Comparison of ENCODE assay signal across 26 cellular contexts in genomic region chr7:6613706-6614105, GRCh38. TPM values are rescaled to one million over a fixed set of nuclear protein-coding genes. Genes with fewer than 3 reads are reported as not detected.
DNase-seq lines count a peak whose midpoint lies in the region; ATAC-seq and TF ChIP-seq lines count a peak whose summit lies in the region.
"Had no signal": no experiment of that assay in that cellular context is flagged by ENCODE, and none has a peak within 500 bp of the region (broad histone marks: within the 10 kb centered on the region; RNA-seq: fewer than 3 reads in every experiment).

No MANE protein-coding gene starts in this region.

- TF ChIP-seq POLR2A in Peyer's patch (IDR thresholded peaks at IDR 0.05): no peak

- peaks cover 0 to 5% of the 10 kb centered on the region in 2 donors for H3K27me3 ChIP-seq in Peyer's patch
- H3K27me3 ChIP-seq: gastrocnemius medialis had no signal

- H3K27ac Mint-ChIP-seq in activated naive CD8-positive, alpha-beta T cell treated with anti-CD3 and anti-CD28 coated beads, Interleukin-2, amount 10 ng/mL, durations not matched to agents 7 days and 5 days: peak overlapping the region; percentile 60
- H3K27ac Mint-ChIP-seq in activated naive CD8-positive, alpha-beta T cell treated with anti-CD3 and anti-CD28 coated beads for 36 hours: no peak overlapping the region
- no peak overlapping the region for H3K27ac Mint-ChIP-seq in T-cell
- no peak overlapping the region for H3K27ac Mint-ChIP-seq in naive B cell
- H3K27ac Mint-ChIP-seq: activated B cell treated with CpG ODN at 0.5 μM for 24 hours; activated T-helper 2 cell treated with anti-CD3 and anti-CD28 coated beads, Interferon-gamma antibody, Interleukin-2, Interleukin-4, amounts not matched to agents 10 μg/mL and 5 μg/mL and 100 μg/mL, durations not matched to agents 14 hours and 24 hours and 36 hours had no signal

- peaks cover 0 to 7% (median 0%) of the 10 kb centered on the region in 3 donors for H3K36me3 ChIP-seq in Peyer's patch
- H3K36me3 ChIP-seq: BE2C, transverse colon had no signal

- CTCF ChIA-PET in T-cell (lab: Charles Lee): no interaction called here

- H3K9me3 Mint-ChIP-seq in activated naive CD8-positive, alpha-beta T cell treated with anti-CD3 and anti-CD28 coated beads, Interleukin-2, amount 10 ng/mL, durations not matched to agents 7 days and 5 days: no peaks in the 10 kb centered on the region
- H3K9me3 Mint-ChIP-seq in activated naive CD8-positive, alpha-beta T cell treated with anti-CD3 and anti-CD28 coated beads for 36 hours: no peaks in the 10 kb centered on the region
- no peaks in the 10 kb centered on the region for H3K9me3 Mint-ChIP-seq in T-cell
- H3K9me3 Mint-ChIP-seq in naive B cell: no peaks in the 10 kb centered on the region
- H3K9me3 Mint-ChIP-seq: activated B cell treated with CpG ODN at 0.5 μM for 24 hours; activated T-helper 2 cell treated with anti-CD3 and anti-CD28 coated beads, Interferon-gamma antibody, Interleukin-2, Interleukin-4, amounts not matched to agents 10 μg/mL and 5 μg/mL and 100 μg/mL, durations not matched to agents 14 hours and 24 hours and 36 hours; IgD-negative memory B cell; stimulated activated naive CD8-positive, alpha-beta T cell treated with anti-CD3 and anti-CD28 coated beads, Interleukin-15, amount 100 ng/mL, for 72 hours had no signal

- TF ChIP-seq CTCF in Peyer's patch (IDR thresholded peaks at IDR 0.05): no peak

- DNase-seq in activated naive CD8-positive, alpha-beta T cell treated with anti-CD3 and anti-CD28 coated beads, Interleukin-2, amount 10 ng/mL, durations not matched to agents 7 days and 5 days: no peak
- DNase-seq in activated naive CD8-positive, alpha-beta T cell treated with anti-CD3 and anti-CD28 coated beads for 36 hours: no peak
- no peak for DNase-seq in T-cell
- DNase-seq in naive B cell: no peak
- no peak for DNase-seq in foreskin melanocyte
- no peak for DNase-seq in Peyer's patch
- DNase-seq: activated B cell treated with CpG ODN at 0.5 μM for 24 hours; activated CD4-positive, alpha-beta T cell treated with anti-CD3 and anti-CD28 coated beads, Interleukin-2, amount 50 U/mL, for 4 hours; activated CD8-positive, alpha-beta memory T cell treated with anti-CD3 and anti-CD28 coated beads, Interleukin-2, amount 50 U/mL, for 4 hours; BE2C; effector memory CD4-positive, alpha-beta T cell; esophagus squamous epithelium; gastrocnemius medialis; hypothalamus; NCI-H1105; NCI-H2029 treated with DMSO at 0.1 percent for 48 hours; NCI-H345; stimulated activated CD4-positive, alpha-beta T cell treated with anti-CD3 and anti-CD28 coated beads, Interleukin-15, amount 100 ng/mL, for 24 hours; stimulated activated naive CD8-positive, alpha-beta T cell treated with anti-CD3 and anti-CD28 coated beads, Interleukin-15, amount 100 ng/mL, for 72 hours; T1000; transverse colon had no signal

- H3K27ac ChIP-seq in Peyer's patch: no peak overlapping the region
- H3K27ac ChIP-seq: esophagus squamous epithelium, gastrocnemius medialis, transverse colon had no signal

- no peaks in the 10 kb centered on the region for H3K9me3 ChIP-seq in Peyer's patch
- H3K9me3 ChIP-seq: BE2C, esophagus squamous epithelium, gastrocnemius medialis, transverse colon had no signal

- POLR2A ChIA-PET in activated naive CD8-positive, alpha-beta T cell treated with anti-CD3 and anti-CD28 coated beads, Interleukin-2, amount 10 ng/mL, durations not matched to agents 7 days and 5 days (lab: Charles Lee): no interaction called here
- POLR2A ChIA-PET in T-cell (lab: Charles Lee): no interaction called here

- H3K36me3 Mint-ChIP-seq in activated naive CD8-positive, alpha-beta T cell treated with anti-CD3 and anti-CD28 coated beads, Interleukin-2, amount 10 ng/mL, durations not matched to agents 7 days and 5 days: no peaks in the 10 kb centered on the region
- no peaks in the 10 kb centered on the region for H3K36me3 Mint-ChIP-seq in activated naive CD8-positive, alpha-beta T cell treated with anti-CD3 and anti-CD28 coated beads for 36 hours
- no peaks in the 10 kb centered on the region for H3K36me3 Mint-ChIP-seq in T-cell
- no peaks in the 10 kb centered on the region for H3K36me3 Mint-ChIP-seq in naive B cell

- peaks cover 0 to 13% (median 7%) of the 10 kb centered on the region in 4 donors for H3K4me1 ChIP-seq in Peyer's patch
- H3K4me1 ChIP-seq: BE2C had no signal

- no peak overlapping the region for H3K4me3 Mint-ChIP-seq in activated naive CD8-positive, alpha-beta T cell treated with anti-CD3 and anti-CD28 coated beads, Interleukin-2, amount 10 ng/mL, durations not matched to agents 7 days and 5 days
- H3K4me3 Mint-ChIP-seq in activated naive CD8-positive, alpha-beta T cell treated with anti-CD3 and anti-CD28 coated beads for 36 hours: no peak overlapping the region
- peak overlapping the region in 2 of 3 donors; percentile 49 to 86 for H3K4me3 Mint-ChIP-seq in T-cell
- H3K4me3 Mint-ChIP-seq in naive B cell: peak overlapping the region; percentile 1 to 91 (median 72)
- H3K4me3 Mint-ChIP-seq: stimulated activated naive CD8-positive, alpha-beta T cell treated with anti-CD3 and anti-CD28 coated beads, Interleukin-15, amount 100 ng/mL, for 72 hours had no signal

- peaks cover 7% of the 10 kb centered on the region for H3K4me1 Mint-ChIP-seq in activated naive CD8-positive, alpha-beta T cell treated with anti-CD3 and anti-CD28 coated beads, Interleukin-2, amount 10 ng/mL, durations not matched to agents 7 days and 5 days
- H3K4me1 Mint-ChIP-seq in activated naive CD8-positive, alpha-beta T cell treated with anti-CD3 and anti-CD28 coated beads for 36 hours: peaks cover 5% of the 10 kb centered on the region
- H3K4me1 Mint-ChIP-seq in T-cell (peaks cover 16 to 21% (median 16%) of the 10 kb centered on the region in 3 donors), naive B cell (peaks cover 12 to 29% (median 19%) of the 10 kb centered on the region in 3 donors)

- ATAC-seq in activated naive CD8-positive, alpha-beta T cell treated with anti-CD3 and anti-CD28 coated beads, Interleukin-2, amount 10 ng/mL, durations not matched to agents 7 days and 5 days (ENCODE audit: low read depth): no peak
- no peak for ATAC-seq in T-cell (replicated peaks in 1 of 4)
- ATAC-seq in naive B cell (ENCODE audit: low read depth in 2 of 2): no peak
- no peak for ATAC-seq in HG02981 (IDR thresholded peaks at IDR 0.05; ENCODE audit: unreplicated experiment)
- no peak for ATAC-seq in HG03460 (IDR thresholded peaks at IDR 0.05; ENCODE audit: unreplicated experiment)
- ATAC-seq: gastrocnemius medialis; Right ventricle myocardium inferior; stimulated activated naive CD8-positive, alpha-beta T cell treated with anti-CD3 and anti-CD28 coated beads, Interleukin-15, amount 100 ng/mL, for 72 hours had no signal

- H3K27me3 Mint-ChIP-seq in activated naive CD8-positive, alpha-beta T cell treated with anti-CD3 and anti-CD28 coated beads, Interleukin-2, amount 10 ng/mL, durations not matched to agents 7 days and 5 days: peaks cover 25% of the 10 kb centered on the region
- H3K27me3 Mint-ChIP-seq in activated naive CD8-positive, alpha-beta T cell treated with anti-CD3 and anti-CD28 coated beads for 36 hours: no peaks in the 10 kb centered on the region
- peaks cover 0 to 6% of the 10 kb centered on the region in 2 donors for H3K27me3 Mint-ChIP-seq in T-cell
- H3K27me3 Mint-ChIP-seq in naive B cell: no peaks in the 10 kb centered on the region
- H3K27me3 Mint-ChIP-seq: stimulated activated naive CD8-positive, alpha-beta T cell treated with anti-CD3 and anti-CD28 coated beads, Interleukin-15, amount 100 ng/mL, for 72 hours had no signal

- no peak overlapping the region for H3K4me3 ChIP-seq in Peyer's patch
- H3K4me3 ChIP-seq: esophagus squamous epithelium, gastrocnemius medialis, transverse colon had no signal

RNA-seq across cellular contexts. Expression of gene ZNF853, which starts 1.7 kb away (rescaled TPM):
- total RNA-seq in activated naive CD8-positive, alpha-beta T cell treated with anti-CD3 and anti-CD28 coated beads, Interleukin-2, amount 10 ng/mL, durations not matched to agents 7 days and 5 days: 1 to 10 TPM; 4.7 to 4.9 TPM
- total RNA-seq in activated naive CD8-positive, alpha-beta T cell treated with anti-CD3 and anti-CD28 coated beads for 36 hours: 1 to 10 TPM; 2.2 TPM
- total RNA-seq in T-cell (1 to 10 TPM; 3.6 to 7.6 (median 5.6) TPM), Peyer's patch (1 to 10 TPM; 1.1 to 8.3 (median 2.5) TPM)
- polyA plus RNA-seq in naive B cell (ENCODE audit: low read depth in 6 of 6): 1 to 10 TPM; 1.1 to 4.0 (median 1.7) TPM

RNA-seq across cellular contexts. Expression of gene ZNF316, which starts 23.4 kb away (rescaled TPM):
- 10 to 100 TPM; 42.6 to 43.7 TPM for total RNA-seq in activated naive CD8-positive, alpha-beta T cell treated with anti-CD3 and anti-CD28 coated beads, Interleukin-2, amount 10 ng/mL, durations not matched to agents 7 days and 5 days
- total RNA-seq in activated naive CD8-positive, alpha-beta T cell treated with anti-CD3 and anti-CD28 coated beads for 36 hours: 10 to 100 TPM; 17.2 to 19.0 TPM
- total RNA-seq in T-cell: 10 to 100 TPM; 51.4 to 69.9 (median 63.4) TPM
- 1 to 10 TPM in 5 of 6 donors, under 1 TPM in 1; 0.97 to 5.7 (median 1.8) TPM for polyA plus RNA-seq in naive B cell (ENCODE audit: low read depth in 6 of 6)
- 10 to 100 TPM; 21.7 to 51.2 (median 39.2) TPM for total RNA-seq in Peyer's patch

RNA-seq across cellular contexts. Expression of gene INTS15, which starts 23.9 kb away (rescaled TPM):
- total RNA-seq in activated naive CD8-positive, alpha-beta T cell treated with anti-CD3 and anti-CD28 coated beads, Interleukin-2, amount 10 ng/mL, durations not matched to agents 7 days and 5 days: 10 to 100 TPM; 42.8 to 47.3 TPM
- total RNA-seq in activated naive CD8-positive, alpha-beta T cell treated with anti-CD3 and anti-CD28 coated beads for 36 hours: 10 to 100 TPM; 31.9 to 35.0 TPM
- total RNA-seq in T-cell (10 to 100 TPM; 48.3 to 65.9 (median 64.1) TPM), Peyer's patch (10 to 100 TPM; 34.0 to 95.7 (median 53.0) TPM)
- 10 to 100 TPM; 27.1 to 47.7 (median 34.4) TPM for polyA plus RNA-seq in naive B cell (ENCODE audit: low read depth in 6 of 6)

RNA-seq across cellular contexts. Expression of gene ZDHHC4, which starts 36.5 kb away (rescaled TPM):
- total RNA-seq in activated naive CD8-positive, alpha-beta T cell treated with anti-CD3 and anti-CD28 coated beads, Interleukin-2, amount 10 ng/mL, durations not matched to agents 7 days and 5 days: 10 to 100 TPM; 38.2 to 44.6 TPM
- 10 to 100 TPM; 31.4 to 40.2 TPM for total RNA-seq in activated naive CD8-positive, alpha-beta T cell treated with anti-CD3 and anti-CD28 coated beads for 36 hours
- total RNA-seq in T-cell: 10 to 100 TPM; 27.7 to 35.5 (median 30.3) TPM
- polyA plus RNA-seq in naive B cell (ENCODE audit: low read depth in 6 of 6): 10 to 100 TPM; 77.9 to 97.7 (median 81.4) TPM
- 10 to 100 TPM; 29.6 to 52.0 (median 44.8) TPM for total RNA-seq in Peyer's patch

Comparison
In these comparisons a context has a peak if more than half of its experiments do, and no peak if none do; other contexts are left out.
1. H3K4me3 Mint-ChIP-seq: peak in T-cell (2 of 3) and naive B cell (8 of 8); none in activated naive CD8-positive, alpha-beta T cell treated with anti-CD3 and anti-CD28 coated beads, Interleukin-2, amount 10 ng/mL, durations not matched to agents 7 days and 5 days (single experiment) and activated naive CD8-positive, alpha-beta T cell treated with anti-CD3 and anti-CD28 coated beads for 36 hours (single experiment).